Comparison of ENCODE assay signal across 16 cellular contexts in the genomic region with DNA sequence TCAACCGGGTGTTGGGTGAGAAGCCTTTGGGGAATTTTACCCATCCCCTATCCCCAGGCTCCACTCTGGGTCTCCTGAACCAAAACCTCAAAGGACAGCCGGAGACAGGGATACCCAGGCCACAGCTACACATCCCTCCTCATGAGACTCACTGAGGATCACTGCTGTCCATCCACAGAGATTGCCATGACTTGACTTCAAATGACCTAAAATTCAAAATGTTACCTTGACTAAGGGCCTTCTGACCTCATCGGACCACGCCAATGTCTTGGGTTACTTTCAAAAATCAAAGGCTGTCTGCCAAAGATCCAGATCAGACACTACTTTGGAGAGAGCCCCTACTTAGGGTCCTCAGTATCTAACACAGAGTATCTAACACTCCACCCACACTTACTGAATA. TPM values are rescaled to one million over a fixed set of nuclear protein-coding genes. Genes with fewer than 3 reads are reported as not detected.
DNase-seq lines count a peak whose midpoint lies in the region; ATAC-seq, FAIRE-seq and TF ChIP-seq lines count a peak whose summit lies in the region.
"Had no signal": no experiment of that assay in that cellular context is flagged by ENCODE, and none has a peak within 500 bp of the region (broad histone marks: within the 10 kb centered on the region; RNA-seq: fewer than 3 reads in every experiment).

No MANE protein-coding gene starts in this region.

- H3K4me3 Mint-ChIP-seq in Caco-2 (ENCODE audit: unreplicated experiment) = no peak overlapping the region
- H3K4me3 Mint-ChIP-seq in brain = peak overlapping the region in 1 of 5 experiments; percentile 35
- no peak overlapping the region for H3K4me3 Mint-ChIP-seq in mesothelial cell of epicardium

- H3K36me3 Mint-ChIP-seq in Caco-2 (ENCODE audit: insufficient read depth, unreplicated experiment) = no peaks in the 10 kb centered on the region
- H3K36me3 Mint-ChIP-seq in brain = peaks cover 87% of the 10 kb centered on the region
- peaks cover 37% of the 10 kb centered on the region for H3K36me3 Mint-ChIP-seq in mesothelial cell of epicardium

- H3K4me3 ChIP-seq in Caco-2 (ENCODE audit: low read depth, low read length) = no peak overlapping the region
- H3K4me3 ChIP-seq in skeletal muscle tissue (ENCODE audit: low read length in 3 of 3) = no peak overlapping the region
- H3K4me3 ChIP-seq: HAP-1 had no signal

- DNase-seq in Caco-2 = no peak
- DNase-seq in mesothelial cell of epicardium (ENCODE audit: low spot score in 2 of 2, unreplicated experiment in 2 of 2) = no peak
- DNase-seq in activated CD4-positive, alpha-beta T cell treated with anti-CD3 and anti-CD28 coated beads, Interleukin-2, amount 50 U/mL, for 48 hours = no peak
- DNase-seq in GM19239 (ENCODE audit: insufficient read length, low spot score) = no peak
- no peak for DNase-seq in effector CD4-positive, alpha-beta T cell
- DNase-seq: ACHN; GDM1; MM.1S; NCI-H1092 treated with DMSO at 0.1 percent for 48 hours; NK-92 treated with Interleukin-12 subunit alpha and Interleukin-12 subunit beta, amount 100 ng/mL, for 24 hours had no signal

- H3K36me3 ChIP-seq in Caco-2 (ENCODE audit: control insufficient read depth, insufficient read depth, low read length) (peaks cover 1% of the 10 kb centered on the region; the same call in 1 of the 2 replicates), skeletal muscle tissue (ENCODE audit: control insufficient read depth in 3 of 3, insufficient read depth in 3 of 3, low read length in 3 of 3) (peaks cover 3 to 7% (median 6%) of the 10 kb centered on the region in 3 donors)

- H3K4me1 Mint-ChIP-seq in Caco-2 (ENCODE audit: low read depth, unreplicated experiment) = peaks cover 49% of the 10 kb centered on the region
- H3K4me1 Mint-ChIP-seq in brain = no peaks in the 10 kb centered on the region
- H3K4me1 Mint-ChIP-seq in mesothelial cell of epicardium = peaks cover 75% of the 10 kb centered on the region

- H3K27ac ChIP-seq in skeletal muscle tissue (ENCODE audit: low read depth, low read length) = peak overlapping the region; percentile 95

- no peaks in the 10 kb centered on the region for H3K27me3 ChIP-seq in Caco-2 (replicated peaks; ENCODE audit: control insufficient read depth, insufficient read depth, low read length)
- H3K27me3 ChIP-seq in skeletal muscle tissue (ENCODE audit: control insufficient read depth in 3 of 3, insufficient read depth in 3 of 3, low read length in 3 of 3) = no peaks in the 10 kb centered on the region

- H3K27me3 Mint-ChIP-seq in Caco-2 (ENCODE audit: insufficient read depth, unreplicated experiment) (no peaks in the 10 kb centered on the region), brain (no peaks in the 10 kb centered on the region), mesothelial cell of epicardium (ENCODE audit: low read depth) (no peaks in the 10 kb centered on the region)

- intact Hi-C loops in Caco-2 (cut with micrococcal nuclease; ENCODE audit: unreplicated experiment) = no loop called here

- H3K4me1 ChIP-seq in Caco-2 = peaks cover 77% of the 10 kb centered on the region
- H3K4me1 ChIP-seq in skeletal muscle tissue (ENCODE audit: control insufficient read depth in 3 of 3, insufficient read depth in 3 of 3, low read length in 3 of 3) = peaks cover 55 to 86% (median 85%) of the 10 kb centered on the region in 3 donors

- TF ChIP-seq CTCF in Caco-2 (IDR thresholded peaks at IDR 0.05; ENCODE audit: insufficient read depth in 1 of 2, low read depth in 1 of 2, low read length in 1 of 2, severe bottlenecking in 1 of 2, unreplicated experiment in 1 of 2) (no peak), brain (conservative IDR thresholded peaks at IDR 0.05) (no peak), mesothelial cell of epicardium (IDR thresholded peaks at IDR 0.05; ENCODE audit: unreplicated experiment) (no peak)

- no peak overlapping the region for H3K9ac ChIP-seq in skeletal muscle tissue (ENCODE audit: low read depth in 1 of 3, low read length in 3 of 3)

- CTCF ChIA-PET in Caco-2 (lab: Charles Lee) = no interaction called here

- H3K27ac Mint-ChIP-seq in Caco-2 (ENCODE audit: unreplicated experiment) (peak overlapping the region; percentile 15), brain (peak overlapping the region in 3 of 5 experiments; percentile 72 to 93 (median 90)), mesothelial cell of epicardium (peak overlapping the region; percentile 10)

- no peak for FAIRE-seq in GM19239 (lab: Jason Lieb, UNC)
- FAIRE-seq: RCC 7860 had no signal

- POLR2A ChIA-PET in Caco-2 (lab: Charles Lee) = no interaction called here

- H3K9me3 ChIP-seq in Caco-2 (no peaks in the 10 kb centered on the region), skeletal muscle tissue (ENCODE audit: control insufficient read depth in 3 of 3, low read length in 3 of 3) (no peaks in the 10 kb centered on the region)
- H3K9me3 ChIP-seq: HAP-1 had no signal

- BruUV-seq in Caco-2 (replicated peaks; lab: Mats Ljungman, UMichigan) = no TSS peak

- H3K9me3 Mint-ChIP-seq in Caco-2 (ENCODE audit: unreplicated experiment) (no peaks in the 10 kb centered on the region), brain (peaks cover 0 to 3% (median 0%) of the 10 kb centered on the region in 5 experiments), mesothelial cell of epicardium (no peaks in the 10 kb centered on the region)

- ATAC-seq in HG02981 (IDR thresholded peaks at IDR 0.05; ENCODE audit: unreplicated experiment) = no peak
- ATAC-seq: Right ventricle myocardium inferior had no signal

RNA-seq across cellular contexts. Expression of gene AXIN2, which starts 12.9 kb away (rescaled TPM):
- 141 and 168 TPM in 2 replicates for total RNA-seq in Caco-2 (2022)
- 5.6 TPM for polyA plus RNA-seq in brain (ENCODE audit: insufficient read depth, low read depth, low replicate concordance)
- total RNA-seq in mesothelial cell of epicardium = 84.6 to 88.7 TPM (median 87.8 TPM) in 3 replicates
- 19.8 TPM for total RNA-seq in skeletal muscle tissue

Comparison
In these comparisons a context has a peak if more than half of its experiments do, and no peak if none do; other contexts are left out.
1. H3K27ac Mint-ChIP-seq: peak in every context shown above with its lines; median percentile 90 in brain; 15 in Caco-2; 10 in mesothelial cell of epicardium.